ENCODE assay signal across 32 cellular contexts in genomic region chr21:42109473-42109872, GRCh38. TPM values are rescaled to one million over a fixed set of nuclear protein-coding genes. Genes with fewer than 3 reads are reported as not detected.
"Had no signal": no experiment of that assay in that cellular context is flagged by ENCODE, and none has a peak within 500 bp of the region (broad histone marks: within the 10 kb centered on the region; RNA-seq: fewer than 3 reads in every experiment).

No MANE protein-coding gene starts in this region.

- H3K27ac ChIP-seq: adrenal gland, body of pancreas, colonic mucosa had no signal

- DNase-seq: activated CD4-positive, alpha-beta memory T cell treated with anti-CD3 and anti-CD28 coated beads for 36 hours; activated CD4-positive, alpha-beta T cell treated with anti-CD3 and anti-CD28 coated beads for 36 hours; activated CD4-positive, alpha-beta T cell treated with anti-CD3 and anti-CD28 coated beads, Interleukin-2, amount 10 ng/mL, durations not matched to agents 24 days and 14 days; activated CD4-positive, CD25-positive, alpha-beta regulatory T cell; activated CD4-positive, CD25-positive, alpha-beta regulatory T cell treated with anti-CD3 and anti-CD28 coated beads, Interleukin-2, amount 50 U/mL, for 72 hours; activated CD8-positive, alpha-beta memory T cell treated with anti-CD3 and anti-CD28 coated beads, Interleukin-2, amount 10 ng/mL, durations not matched to agents 7 days and 5 days; activated CD8-positive, alpha-beta memory T cell treated with anti-CD3 and anti-CD28 coated beads, Interleukin-2, amount 50 U/mL, for 4 hours; activated CD8-positive, alpha-beta T cell treated with anti-CD3 and anti-CD28 coated beads, Interleukin-2, amount 10 ng/mL, durations not matched to agents 7 days and 5 days; activated effector memory CD4-positive, alpha-beta T cell treated with anti-CD3 and anti-CD28 coated beads, Interleukin-2, amount 50 U/mL, for 16 hours; activated naive CD4-positive, alpha-beta T cell treated with anti-CD3 and anti-CD28 coated beads for 36 hours; activated naive CD8-positive, alpha-beta T cell treated with anti-CD3 and anti-CD28 coated beads for 36 hours; activated naive CD8-positive, alpha-beta T cell treated with anti-CD3 and anti-CD28 coated beads, Interleukin-2, amount 50 U/mL, for 24 hours; activated T-cell treated with anti-CD3 and anti-CD28 coated beads, Interleukin-2, amount 50 U/mL, for 1 hour; activated T-cell treated with anti-CD3 and anti-CD28 coated beads, Interleukin-2, amount 50 U/mL, for 48 hours; adrenal gland; amygdala; body of pancreas; caudate nucleus; colonic mucosa; effector CD8-positive, alpha-beta T cell; foreskin fibroblast; glutamatergic neuron; T-helper 2 cell had no signal

- H3K4me1 ChIP-seq: colonic mucosa had no signal

- H3K27me3 ChIP-seq: adrenal gland, body of pancreas, colonic mucosa had no signal

- H3K36me3 ChIP-seq: adrenal gland, colonic mucosa had no signal

- ATAC-seq: activated CD4-positive, alpha-beta T cell treated with anti-CD3 and anti-CD28 coated beads for 36 hours; activated CD8-positive, alpha-beta memory T cell treated with anti-CD3 and anti-CD28 coated beads, Interleukin-2, amount 10 ng/mL, durations not matched to agents 7 days and 5 days; activated CD8-positive, alpha-beta T cell treated with anti-CD3 and anti-CD28 coated beads, Interleukin-2, amount 10 ng/mL, durations not matched to agents 7 days and 5 days; activated naive CD8-positive, alpha-beta T cell treated with anti-CD3 and anti-CD28 coated beads, Interleukin-2, amount 50 U/mL, for 24 hours; body of pancreas; esophagus mucosa had no signal

- H3K9me3 ChIP-seq: adrenal gland, body of pancreas, colonic mucosa had no signal

- H3K4me3 ChIP-seq: adrenal gland, body of pancreas, colonic mucosa had no signal

RNA-seq across cellular contexts. Expression of gene UMODL1, which starts 38.4 kb away (rescaled TPM):
- total RNA-seq: activated CD4-positive, alpha-beta memory T cell treated with anti-CD3 and anti-CD28 coated beads for 36 hours; activated CD4-positive, alpha-beta T cell treated with anti-CD3 and anti-CD28 coated beads for 36 hours; activated CD4-positive, alpha-beta T cell treated with anti-CD3 and anti-CD28 coated beads, Interleukin-2, amount 10 ng/mL, durations not matched to agents 24 days and 14 days; activated CD8-positive, alpha-beta memory T cell treated with anti-CD3 and anti-CD28 coated beads for 36 hours; activated CD8-positive, alpha-beta T cell treated with anti-CD3 and anti-CD28 coated beads, Interleukin-2, amount 10 ng/mL, durations not matched to agents 7 days and 5 days; activated naive CD4-positive, alpha-beta T cell treated with anti-CD3 and anti-CD28 coated beads for 36 hours; activated naive CD8-positive, alpha-beta T cell treated with anti-CD3 and anti-CD28 coated beads for 36 hours; activated T-helper 1 cell treated with anti-CD3 and anti-CD28 coated beads, Interleukin-12 subunit alpha, Interleukin-12 subunit beta, Interleukin-2, Interleukin-4 antibody, amounts not matched to agents 30 ng/mL and 10 ng/mL and 1 ng/mL, durations not matched to agents 14 hours and 24 hours and 36 hours; activated T-helper 2 cell treated with anti-CD3 and anti-CD28 coated beads, Interferon-gamma antibody, Interleukin-2, Interleukin-4, amounts not matched to agents 10 μg/mL and 5 μg/mL and 100 μg/mL, durations not matched to agents 14 hours and 24 hours and 36 hours; body of pancreas; dermis microvascular lymphatic vessel endothelial cell; endothelial cell of umbilical vein; epithelial cell of proximal tubule; frontal cortex had no signal
- polyA plus RNA-seq: aorta, endothelial cell of umbilical vein had no signal
